ENCODE assay signal across 1 cellular context in the genomic region with DNA sequence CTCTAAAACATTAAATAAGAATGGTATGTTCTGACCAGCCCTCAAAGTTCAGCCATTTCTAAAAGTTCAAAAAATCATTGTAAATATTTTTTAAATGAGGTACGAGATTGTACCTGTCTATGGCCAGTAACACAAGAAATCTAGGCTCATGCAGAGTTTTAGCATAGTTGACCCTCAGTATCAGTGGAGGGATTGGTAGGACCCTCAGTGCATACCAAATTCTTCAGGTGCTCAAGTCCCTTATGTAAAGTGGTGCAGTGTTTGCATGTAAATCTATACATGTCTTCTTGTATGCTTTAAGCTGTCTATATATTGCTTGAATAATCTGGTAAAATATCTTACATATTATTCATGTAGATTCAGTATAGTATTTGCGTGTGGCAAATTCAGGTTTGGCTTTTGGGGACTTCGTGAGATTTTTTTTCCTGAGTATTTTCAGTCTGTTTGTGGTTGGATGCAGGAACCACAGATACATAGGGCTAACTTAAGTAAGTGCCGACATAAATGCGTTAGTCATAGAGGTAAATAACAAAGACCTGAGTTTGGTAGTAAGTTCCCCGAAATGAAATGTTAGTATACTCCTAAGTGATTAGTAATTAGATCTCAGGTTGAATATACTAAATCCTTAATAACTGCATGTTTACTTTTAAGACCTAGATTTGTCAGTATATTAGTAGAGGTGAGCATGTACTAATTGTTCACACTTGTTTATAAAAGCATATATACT.
A peak's percentile ranks its signal among the peaks of the same experiment; 100 is the strongest.
TF ChIP-seq lines count a peak whose summit lies in the region.

No MANE protein-coding gene starts in this region.

TF ChIP-seq in GM12878, 131 proteins besides CTCF, POLR2A, EP300 and RAD21:
- TF ChIP-seq TCF12 (IDR thresholded peaks at IDR 0.05; ENCODE audit: low read depth, low read length) = no peak
- TF ChIP-seq, protein P1, sequence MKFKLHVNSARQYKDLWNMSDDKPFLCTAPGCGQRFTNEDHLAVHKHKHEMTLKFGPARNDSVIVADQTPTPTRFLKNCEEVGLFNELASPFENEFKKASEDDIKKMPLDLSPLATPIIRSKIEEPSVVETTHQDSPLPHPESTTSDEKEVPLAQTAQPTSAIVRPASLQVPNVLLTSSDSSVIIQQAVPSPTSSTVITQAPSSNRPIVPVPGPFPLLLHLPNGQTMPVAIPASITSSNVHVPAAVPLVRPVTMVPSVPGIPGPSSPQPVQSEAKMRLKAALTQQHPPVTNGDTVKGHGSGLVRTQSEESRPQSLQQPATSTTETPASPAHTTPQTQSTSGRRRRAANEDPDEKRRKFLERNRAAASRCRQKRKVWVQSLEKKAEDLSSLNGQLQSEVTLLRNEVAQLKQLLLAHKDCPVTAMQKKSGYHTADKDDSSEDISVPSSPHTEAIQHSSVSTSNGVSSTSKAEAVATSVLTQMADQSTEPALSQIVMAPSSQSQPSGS (IDR thresholded peaks at IDR 0.05; ENCODE audit: low read length) = 0 out of 2 replicates have a peak, but pooled peaks have one; percentile 13
- TF ChIP-seq, protein P2, sequence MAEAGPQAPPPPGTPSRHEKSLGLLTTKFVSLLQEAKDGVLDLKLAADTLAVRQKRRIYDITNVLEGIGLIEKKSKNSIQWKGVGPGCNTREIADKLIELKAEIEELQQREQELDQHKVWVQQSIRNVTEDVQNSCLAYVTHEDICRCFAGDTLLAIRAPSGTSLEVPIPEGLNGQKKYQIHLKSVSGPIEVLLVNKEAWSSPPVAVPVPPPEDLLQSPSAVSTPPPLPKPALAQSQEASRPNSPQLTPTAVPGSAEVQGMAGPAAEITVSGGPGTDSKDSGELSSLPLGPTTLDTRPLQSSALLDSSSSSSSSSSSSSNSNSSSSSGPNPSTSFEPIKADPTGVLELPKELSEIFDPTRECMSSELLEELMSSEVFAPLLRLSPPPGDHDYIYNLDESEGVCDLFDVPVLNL (IDR thresholded peaks at IDR 0.05; ENCODE audit: low read depth, low read length) = no peak
- TF ChIP-seq POLR2AphosphoS2 (IDR thresholded peaks at IDR 0.05; ENCODE audit: low read depth, low read length) = 0 out of 2 replicates have a peak, but pooled peaks have one; percentile 23
